ENCODE assay signal across 30 cellular contexts in genomic region chr10:75357500-75357899, GRCh38. TPM values are rescaled to one million over a fixed set of nuclear protein-coding genes. Genes with fewer than 3 reads are reported as not detected.
"Had no signal": no experiment of that assay in that cellular context is flagged by ENCODE, and none has a peak within 500 bp of the region (broad histone marks: within the 10 kb centered on the region; RNA-seq: fewer than 3 reads in every experiment).

No MANE protein-coding gene starts in this region.

- H3K36me3 Mint-ChIP-seq: immature natural killer cell, memory B cell, neural progenitor cell had no signal

- H3K27ac ChIP-seq: coronary artery, esophagus squamous epithelium, heart right ventricle, neural progenitor cell, parathyroid adenoma, right lobe of liver, suprapubic skin, vagina had no signal

- ATAC-seq: effector memory CD8-positive, alpha-beta T cell; heart right ventricle; left lobe of liver; naive thymus-derived CD4-positive, alpha-beta T cell; right lobe of liver; stimulated activated naive CD8-positive, alpha-beta T cell treated with anti-CD3 and anti-CD28 coated beads, Interleukin-15, amount 100 ng/mL, for 72 hours had no signal

- H3K27ac Mint-ChIP-seq: effector memory CD8-positive, alpha-beta T cell; immature natural killer cell; memory B cell; naive thymus-derived CD4-positive, alpha-beta T cell; neural progenitor cell; progenitor cell of endocrine pancreas had no signal

- H3K4me3 ChIP-seq: coronary artery, esophagus squamous epithelium, heart right ventricle, lung, neural progenitor cell, right lobe of liver, smooth muscle cell, suprapubic skin, vagina had no signal

- H3K36me3 ChIP-seq: esophagus squamous epithelium, heart right ventricle, neural progenitor cell, right lobe of liver, suprapubic skin, vagina had no signal

- H3K9me3 Mint-ChIP-seq: effector memory CD8-positive, alpha-beta T cell; memory B cell; nephron; neural progenitor cell had no signal

- H3K4me1 Mint-ChIP-seq: immature natural killer cell; memory B cell; naive thymus-derived CD4-positive, alpha-beta T cell; stimulated activated naive CD8-positive, alpha-beta T cell treated with anti-CD3 and anti-CD28 coated beads, Interleukin-15, amount 100 ng/mL, for 72 hours had no signal

- H3K4me1 ChIP-seq: neural progenitor cell, parathyroid adenoma, right lobe of liver, suprapubic skin, vagina had no signal

- H3K27me3 ChIP-seq: esophagus squamous epithelium, neural progenitor cell, right lobe of liver, suprapubic skin, vagina had no signal

- H3K9me3 ChIP-seq: right lobe of liver had no signal

- DNase-seq: dermis blood vessel endothelial cell; effector memory CD8-positive, alpha-beta T cell; erythroblast; esophagus squamous epithelium; foreskin melanocyte; glutamatergic neuron; heart right ventricle; hypothalamus; immature natural killer cell; islet precursor cell; naive thymus-derived CD4-positive, alpha-beta T cell; right lobe of liver; stimulated activated CD4-positive, alpha-beta T cell treated with anti-CD3 and anti-CD28 coated beads, Interleukin-12 subunit alpha, Interleukin-12 subunit beta, amount 100 ng/mL, for 4 hours; stimulated activated CD4-positive, alpha-beta T cell treated with anti-CD3 and anti-CD28 coated beads, Interleukin-1b, Interleukin-23, amount 100 ng/mL, for 48 hours; stimulated activated CD4-positive, alpha-beta T cell treated with anti-CD3 and anti-CD28 coated beads, Interleukin-4, amount 100 ng/mL, for 1 hour; stimulated activated CD8-positive, alpha-beta memory T cell treated with anti-CD3 and anti-CD28 coated beads, Interleukin-4, amount 100 ng/mL, for 48 hours; stimulated activated naive CD4-positive, alpha-beta T cell; stimulated activated naive CD8-positive, alpha-beta T cell treated with anti-CD3 and anti-CD28 coated beads, Interleukin-15, amount 100 ng/mL, for 72 hours; trophoblast cell had no signal

- H3K4me3 Mint-ChIP-seq: effector memory CD8-positive, alpha-beta T cell; immature natural killer cell; memory B cell; naive thymus-derived CD4-positive, alpha-beta T cell; nephron; neural progenitor cell; stimulated activated naive CD8-positive, alpha-beta T cell treated with anti-CD3 and anti-CD28 coated beads, Interleukin-15, amount 100 ng/mL, for 72 hours had no signal

RNA-seq across cellular contexts. Expression of gene ZNF503, which starts 44.1 kb away (rescaled TPM):
- polyA plus RNA-seq: naive thymus-derived CD4-positive, alpha-beta T cell had no signal
